Comparison of ENCODE assay signal across 1 cellular context in the genomic region with DNA sequence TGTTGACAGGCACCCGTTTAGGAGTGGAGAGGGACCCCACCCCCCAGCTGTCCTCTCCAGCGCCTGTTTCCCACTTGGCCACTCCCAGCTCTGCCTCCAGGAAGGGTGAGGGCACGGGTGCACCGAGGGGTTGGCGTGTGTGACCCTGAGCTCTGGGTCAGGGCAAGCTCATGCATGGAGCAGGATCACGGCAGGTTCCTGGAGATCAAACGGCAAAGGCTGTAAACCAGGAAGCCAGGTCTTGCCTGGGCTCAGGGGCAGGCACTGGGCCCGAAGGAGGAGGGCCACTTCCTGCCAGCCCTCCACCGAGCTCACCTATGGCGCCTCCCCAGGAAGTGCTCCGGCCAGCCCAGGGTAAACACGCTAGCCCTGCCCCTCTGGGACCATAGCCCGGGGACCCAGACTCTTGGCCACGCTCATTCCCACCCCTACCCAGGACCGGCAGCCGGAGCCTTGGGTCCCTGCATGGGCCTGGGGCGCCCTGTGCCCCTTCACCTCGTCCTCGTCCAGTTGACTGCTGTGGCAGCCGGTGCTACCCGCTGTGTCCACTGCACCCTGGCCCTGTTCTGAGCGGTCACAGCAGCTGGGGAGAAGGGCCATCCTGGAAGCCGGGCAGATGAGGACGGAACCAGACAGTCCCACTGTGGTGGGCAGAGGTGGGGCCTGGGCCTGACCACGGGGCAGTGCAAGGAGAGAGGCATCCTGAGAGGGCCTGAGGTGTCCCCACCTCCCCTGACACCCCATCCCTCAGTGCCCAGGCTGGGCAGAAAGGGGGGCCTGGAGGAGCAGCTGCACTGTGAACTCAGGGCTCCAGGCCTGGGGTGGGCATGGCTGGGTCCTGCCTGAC.
TF ChIP-seq lines count a peak whose summit lies in the region.

No MANE protein-coding gene starts in this region.

TF ChIP-seq in A549, 52 proteins besides CTCF, POLR2A, EP300 and RAD21 (continued from another document):
- no peak for TF ChIP-seq HOXB5 (CRISPR knock-in tag; IDR thresholded peaks at IDR 0.05)
